Comparison of ENCODE assay signal across 2 cellular contexts in the genomic region with DNA sequence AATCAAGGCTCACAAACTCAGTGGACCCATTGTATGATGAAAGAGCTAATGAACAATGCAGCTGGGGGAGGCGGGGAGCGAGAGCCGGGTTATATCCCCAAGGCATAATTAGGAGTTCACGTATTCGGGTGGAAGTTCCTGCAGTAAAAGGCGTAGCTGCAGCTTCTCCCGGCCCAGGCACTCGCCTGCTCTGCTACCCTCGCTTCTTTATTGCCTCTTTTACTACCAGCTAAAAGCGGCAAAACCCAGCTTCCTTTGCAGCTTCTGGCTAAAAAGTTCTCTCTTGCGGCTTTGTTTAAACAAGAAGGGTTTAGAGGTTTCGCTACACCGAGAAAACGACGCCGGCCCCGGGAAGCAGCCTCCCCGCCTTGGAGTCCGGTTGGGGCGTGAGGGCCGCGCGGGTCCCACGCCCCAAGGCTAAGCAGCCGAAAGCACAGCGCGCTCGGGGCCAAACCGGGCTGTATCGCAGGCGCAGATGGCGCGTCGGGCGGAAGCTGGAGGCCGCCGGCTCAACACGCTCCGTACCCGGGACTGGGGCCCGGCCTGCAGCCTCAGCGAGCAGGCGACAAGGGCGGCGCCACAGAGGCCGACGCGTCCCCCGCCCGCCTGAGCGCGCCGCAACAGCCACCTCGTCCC.
TF ChIP-seq lines count a peak whose summit lies in the region.

No MANE protein-coding gene starts in this region.

TF ChIP-seq in HEK293, 187 proteins besides CTCF, POLR2A, EP300 and RAD21 (continued from another document and continues in another):
- TF ChIP-seq, protein P1, sequence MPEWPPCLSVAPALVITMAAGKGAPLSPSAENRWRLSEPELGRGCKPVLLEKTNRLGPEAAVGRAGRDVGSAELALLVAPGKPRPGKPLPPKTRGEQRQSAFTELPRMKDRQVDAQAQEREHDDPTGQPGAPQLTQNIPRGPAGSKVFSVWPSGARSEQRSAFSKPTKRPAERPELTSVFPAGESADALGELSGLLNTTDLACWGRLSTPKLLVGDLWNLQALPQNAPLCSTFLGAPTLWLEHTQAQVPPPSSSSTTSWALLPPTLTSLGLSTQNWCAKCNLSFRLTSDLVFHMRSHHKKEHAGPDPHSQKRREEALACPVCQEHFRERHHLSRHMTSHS (tag by site-specific recombination; IDR thresholded peaks at IDR 0.05) = no peak
- TF ChIP-seq KLF16 (tag by site-specific recombination; IDR thresholded peaks at IDR 0.05) (no peak), OSR2 (tag by site-specific recombination; IDR thresholded peaks at IDR 0.05) (no peak), ZNF223 (tag by site-specific recombination; IDR thresholded peaks at IDR 0.05) (no peak), ZNF214 (tag by site-specific recombination; IDR thresholded peaks at IDR 0.05; ENCODE audit: borderline replicate concordance) (no peak), ZNF292 (tag by site-specific recombination; IDR thresholded peaks at IDR 0.05; ENCODE audit: borderline replicate concordance, low read depth) (no peak), ZNF23 (tag by site-specific recombination; IDR thresholded peaks at IDR 0.05; ENCODE audit: borderline replicate concordance) (no peak), ZNF391 (tag by site-specific recombination; IDR thresholded peaks at IDR 0.05; ENCODE audit: borderline replicate concordance, low read depth) (peak; percentile 17; the same call in 1 of the 2 replicates), ZBTB8A (tag by site-specific recombination; IDR thresholded peaks at IDR 0.05) (peak; percentile 90), ZNF423 (tag by site-specific recombination; IDR thresholded peaks at IDR 0.05) (0 out of 2 replicates have a peak, but pooled peaks have one; percentile 10), ZNF561 (tag by site-specific recombination; IDR thresholded peaks at IDR 0.05; ENCODE audit: borderline replicate concordance) (peak; percentile 64; the same call in 1 of the 2 replicates), ZNF596 (tag by site-specific recombination; IDR thresholded peaks at IDR 0.05) (no peak), OVOL3 (tag by site-specific recombination; IDR thresholded peaks at IDR 0.05) (no peak), MEIS1 (CRISPR knock-in tag; IDR thresholded peaks at IDR 0.05; ENCODE audit: borderline replicate concordance) (no peak), MYNN (tag by site-specific recombination; IDR thresholded peaks at IDR 0.05; ENCODE audit: borderline replicate concordance) (peak; percentile 29; the same call in 1 of the 2 replicates), REPIN1 (tag by site-specific recombination; IDR thresholded peaks at IDR 0.05; ENCODE audit: low read depth) (no peak), ZBTB21 (tag by site-specific recombination; IDR thresholded peaks at IDR 0.05) (no peak), ZNF548 (tag by site-specific recombination; IDR thresholded peaks at IDR 0.05) (no peak), ZFP3 (tag by site-specific recombination; IDR thresholded peaks at IDR 0.05; ENCODE audit: low read depth) (no peak), ZBTB48 (tag by site-specific recombination; IDR thresholded peaks at IDR 0.05) (no peak), IKZF3 (tag by site-specific recombination; IDR thresholded peaks at IDR 0.05) (peak; percentile 95), YY2 (tag by site-specific recombination; IDR thresholded peaks at IDR 0.05) (no peak), KLF10 (tag by site-specific recombination; IDR thresholded peaks at IDR 0.05) (no peak), ZNF37A (tag by site-specific recombination; IDR thresholded peaks at IDR 0.05) (no peak; the same call in 1 of the 2 replicates), ZNF510 (tag by site-specific recombination; IDR thresholded peaks at IDR 0.05; ENCODE audit: insufficient replicate concordance) (no peak), ZBTB17 (tag by site-specific recombination; IDR thresholded peaks at IDR 0.05) (peak; percentile 67), ZNF555 (tag by site-specific recombination; conservative IDR thresholded peaks at IDR 0.05) (no peak), ZNF549 (tag by site-specific recombination; IDR thresholded peaks at IDR 0.05) (no peak), SCRT1 (tag by site-specific recombination; IDR thresholded peaks at IDR 0.05; ENCODE audit: borderline replicate concordance) (no peak), ZNF324 (tag by site-specific recombination; IDR thresholded peaks at IDR 0.05) (0 out of 2 replicates have a peak, but pooled peaks have one; percentile 42), KLF1 (tag by site-specific recombination; IDR thresholded peaks at IDR 0.05) (peak; percentile 51), ZSCAN30 (tag by site-specific recombination; IDR thresholded peaks at IDR 0.05) (peak; percentile 98), ZNF114 (tag by site-specific recombination; IDR thresholded peaks at IDR 0.05) (no peak), GLIS1 (tag by site-specific recombination; IDR thresholded peaks at IDR 0.05) (no peak), ZNF174 (tag by site-specific recombination; IDR thresholded peaks at IDR 0.05) (no peak), ZNF19 (tag by site-specific recombination; IDR thresholded peaks at IDR 0.05; ENCODE audit: low read depth) (no peak), ZNF747 (tag by site-specific recombination; IDR thresholded peaks at IDR 0.05) (no peak), ZNF146 (tag by site-specific recombination; IDR thresholded peaks at IDR 0.05) (no peak), ZNF777 (tag by site-specific recombination; IDR thresholded peaks at IDR 0.05; ENCODE audit: borderline replicate concordance) (no peak)
- TF ChIP-seq, protein P2, sequence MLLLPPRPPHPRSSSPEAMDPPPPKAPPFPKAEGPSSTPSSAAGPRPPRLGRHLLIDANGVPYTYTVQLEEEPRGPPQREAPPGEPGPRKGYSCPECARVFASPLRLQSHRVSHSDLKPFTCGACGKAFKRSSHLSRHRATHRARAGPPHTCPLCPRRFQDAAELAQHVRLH (tag by site-specific recombination; IDR thresholded peaks at IDR 0.05) = 0 out of 2 replicates have a peak, but pooled peaks have one; percentile 51
- TF ChIP-seq, protein P3, sequence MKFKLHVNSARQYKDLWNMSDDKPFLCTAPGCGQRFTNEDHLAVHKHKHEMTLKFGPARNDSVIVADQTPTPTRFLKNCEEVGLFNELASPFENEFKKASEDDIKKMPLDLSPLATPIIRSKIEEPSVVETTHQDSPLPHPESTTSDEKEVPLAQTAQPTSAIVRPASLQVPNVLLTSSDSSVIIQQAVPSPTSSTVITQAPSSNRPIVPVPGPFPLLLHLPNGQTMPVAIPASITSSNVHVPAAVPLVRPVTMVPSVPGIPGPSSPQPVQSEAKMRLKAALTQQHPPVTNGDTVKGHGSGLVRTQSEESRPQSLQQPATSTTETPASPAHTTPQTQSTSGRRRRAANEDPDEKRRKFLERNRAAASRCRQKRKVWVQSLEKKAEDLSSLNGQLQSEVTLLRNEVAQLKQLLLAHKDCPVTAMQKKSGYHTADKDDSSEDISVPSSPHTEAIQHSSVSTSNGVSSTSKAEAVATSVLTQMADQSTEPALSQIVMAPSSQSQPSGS (tag by site-specific recombination; IDR thresholded peaks at IDR 0.05; ENCODE audit: low read depth) = no peak

TF ChIP-seq in liver, 16 proteins besides CTCF, POLR2A, EP300 and RAD21 (continued from another document):
- TF ChIP-seq, protein P4, sequence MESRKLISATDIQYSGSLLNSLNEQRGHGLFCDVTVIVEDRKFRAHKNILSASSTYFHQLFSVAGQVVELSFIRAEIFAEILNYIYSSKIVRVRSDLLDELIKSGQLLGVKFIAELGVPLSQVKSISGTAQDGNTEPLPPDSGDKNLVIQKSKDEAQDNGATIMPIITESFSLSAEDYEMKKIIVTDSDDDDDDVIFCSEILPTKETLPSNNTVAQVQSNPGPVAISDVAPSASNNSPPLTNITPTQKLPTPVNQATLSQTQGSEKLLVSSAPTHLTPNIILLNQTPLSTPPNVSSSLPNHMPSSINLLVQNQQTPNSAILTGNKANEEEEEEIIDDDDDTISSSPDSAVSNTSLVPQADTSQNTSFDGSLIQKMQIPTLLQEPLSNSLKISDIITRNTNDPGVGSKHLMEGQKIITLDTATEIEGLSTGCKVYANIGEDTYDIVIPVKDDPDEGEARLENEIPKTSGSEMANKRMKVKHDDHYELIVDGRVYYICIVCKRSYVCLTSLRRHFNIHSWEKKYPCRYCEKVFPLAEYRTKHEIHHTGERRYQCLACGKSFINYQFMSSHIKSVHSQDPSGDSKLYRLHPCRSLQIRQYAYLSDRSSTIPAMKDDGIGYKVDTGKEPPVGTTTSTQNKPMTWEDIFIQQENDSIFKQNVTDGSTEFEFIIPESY (IDR thresholded peaks at IDR 0.05) = no peak
- no peak for TF ChIP-seq FOXA1 (IDR thresholded peaks at IDR 0.05)
- TF ChIP-seq EGR1 (IDR thresholded peaks at IDR 0.05; ENCODE audit: low read depth in 2 of 2) = no peak
- no peak for TF ChIP-seq GABPA (IDR thresholded peaks at IDR 0.05 in 1 of 2, conservative IDR thresholded peaks at IDR 0.05 in 1 of 2)
- TF ChIP-seq SP1 (IDR thresholded peaks at IDR 0.05) = peak; percentile 19
- TF ChIP-seq HNF4A (conservative IDR thresholded peaks at IDR 0.05) = no peak
- no peak for TF ChIP-seq FOXA2 (IDR thresholded peaks at IDR 0.05)
- TF ChIP-seq HNF4G (IDR thresholded peaks at IDR 0.05) = no peak
- TF ChIP-seq, protein P5, sequence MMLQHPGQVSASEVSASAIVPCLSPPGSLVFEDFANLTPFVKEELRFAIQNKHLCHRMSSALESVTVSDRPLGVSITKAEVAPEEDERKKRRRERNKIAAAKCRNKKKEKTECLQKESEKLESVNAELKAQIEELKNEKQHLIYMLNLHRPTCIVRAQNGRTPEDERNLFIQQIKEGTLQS (IDR thresholded peaks at IDR 0.05) = no peak
- no peak for TF ChIP-seq RXRA (IDR thresholded peaks at IDR 0.05)
- no peak for TF ChIP-seq NR2F2 (IDR thresholded peaks at IDR 0.05)
- TF ChIP-seq, protein P6, sequence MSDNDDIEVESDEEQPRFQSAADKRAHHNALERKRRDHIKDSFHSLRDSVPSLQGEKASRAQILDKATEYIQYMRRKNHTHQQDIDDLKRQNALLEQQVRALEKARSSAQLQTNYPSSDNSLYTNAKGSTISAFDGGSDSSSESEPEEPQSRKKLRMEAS (IDR thresholded peaks at IDR 0.05) = no peak
- no peak for TF ChIP-seq JUND (IDR thresholded peaks at IDR 0.05)
- TF ChIP-seq YY1 (IDR thresholded peaks at IDR 0.05) = peak; percentile 61
- no peak for TF ChIP-seq TAF1 (conservative IDR thresholded peaks at IDR 0.05)
TF ChIP-seq in liver: peak in this region for 3.
